Comparison of ENCODE assay signal across 8 cellular contexts in the genomic region with DNA sequence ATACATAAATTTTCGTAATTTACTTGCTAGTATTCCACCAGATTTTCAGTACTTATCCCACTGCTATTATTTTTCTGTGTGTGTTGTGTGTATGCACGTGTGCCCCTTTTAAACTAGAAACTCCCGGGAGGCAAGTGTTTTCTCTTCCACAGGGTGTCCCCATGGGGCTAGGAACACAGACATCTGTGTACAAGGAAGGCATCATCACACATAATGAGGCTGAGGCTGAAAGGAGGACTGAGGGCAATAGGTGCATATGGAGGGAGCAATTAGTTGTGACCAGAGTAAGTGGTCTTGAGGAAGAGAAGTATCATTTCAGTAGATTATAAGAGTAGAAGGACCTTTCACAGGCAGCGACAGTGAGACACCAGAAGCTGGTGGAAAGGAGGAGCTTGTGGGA. TPM values are rescaled to one million over a fixed set of nuclear protein-coding genes. Genes with fewer than 3 reads are reported as not detected.
DNase-seq lines count a peak whose midpoint lies in the region; ATAC-seq and TF ChIP-seq lines count a peak whose summit lies in the region.

No MANE protein-coding gene starts in this region.

- intact Hi-C loops in posterior vena cava (cut with DNase I) = no loop called here

- no peak overlapping the region for H2AFZ ChIP-seq in Karpas-422 (ENCODE audit: low read length)

- no peaks in the 10 kb centered on the region for H3K27me3 Mint-ChIP-seq in naive B cell

- peaks cover 45 to 55% (median 50%) of the 10 kb centered on the region in 3 donors for H3K4me1 Mint-ChIP-seq in naive B cell

- no peak overlapping the region for H3K27ac ChIP-seq in Karpas-422 (ENCODE audit: low read length)
- peak overlapping the region; percentile 98 for H3K27ac ChIP-seq in WERI-Rb-1

- H3K4me3 Mint-ChIP-seq in naive B cell = peak overlapping the region in 7 of 8 donors; percentile 61 to 94 (median 78)

- H3K36me3 Mint-ChIP-seq in naive B cell = peaks cover 0 to under 1% of the 10 kb centered on the region in 2 donors

- no peak overlapping the region for H3K4me2 ChIP-seq in Karpas-422 (ENCODE audit: low read depth, low read length, poor library complexity, severe bottlenecking)

- TF ChIP-seq CTCF in WERI-Rb-1 (IDR thresholded peaks at IDR 0.05; ENCODE audit: low read depth, low read length) = peak; percentile 47; the same call in 1 of the 2 replicates

- no peak overlapping the region for H3K4me3 ChIP-seq in Karpas-422 (ENCODE audit: low read length)
- H3K4me3 ChIP-seq in WERI-Rb-1 (ENCODE audit: low read depth, low read length) = no peak overlapping the region

- no peaks in the 10 kb centered on the region for H4K20me1 ChIP-seq in Karpas-422 (ENCODE audit: insufficient read depth, low read depth, low read length)

- peak; percentile 29 for DNase-seq in NCI-H1694 (lab: John Stamatoyannopoulos, UW)
- no peak for DNase-seq in NCI-H1694 treated with DMSO at 0.1 percent for 48 hours (lab: John Stamatoyannopoulos, UW)
- DNase-seq in Karpas-422 = peak; percentile 33
- peak; percentile 73 for DNase-seq in WERI-Rb-1
- no peak for DNase-seq in naive B cell
- DNase-seq in posterior vena cava (ENCODE audit: low spot score) = no peak
- DNase-seq in erythroblast (lab: John Stamatoyannopoulos, UW) = no peak
- no peak for DNase-seq in activated T-cell treated with anti-CD3 and anti-CD28 coated beads, Interleukin-2, amount 50 U/mL, for 48 hours

- no peak for ATAC-seq in naive B cell (ENCODE audit: low read depth in 2 of 2)

- H3K9ac ChIP-seq in Karpas-422 (ENCODE audit: low read length) = no peak overlapping the region

- no peaks in the 10 kb centered on the region for H3K9me2 ChIP-seq in Karpas-422 (replicated peaks; ENCODE audit: insufficient read depth, low read length)

- H3K9me3 ChIP-seq in Karpas-422 (ENCODE audit: low read length) (no peaks in the 10 kb centered on the region), WERI-Rb-1 (ENCODE audit: severe bottlenecking) (no peaks in the 10 kb centered on the region)

- H3K79me2 ChIP-seq in Karpas-422 (ENCODE audit: low read length) = peaks cover 31% of the 10 kb centered on the region

- no peaks in the 10 kb centered on the region for H3K27me3 ChIP-seq in Karpas-422 (ENCODE audit: low read length)
- no peaks in the 10 kb centered on the region for H3K27me3 ChIP-seq in WERI-Rb-1 (ENCODE audit: insufficient read depth, low read depth, severe bottlenecking)

- H3K9me3 Mint-ChIP-seq in naive B cell = no peaks in the 10 kb centered on the region

- H3K4me1 ChIP-seq in Karpas-422 (ENCODE audit: low read length) = peaks cover 37% of the 10 kb centered on the region

- H3K36me3 ChIP-seq in Karpas-422 (ENCODE audit: insufficient read depth, low read length) (no peaks in the 10 kb centered on the region), WERI-Rb-1 (peaks cover 2% of the 10 kb centered on the region)

- TF ChIP-seq POLR2A in erythroblast (IDR thresholded peaks at IDR 0.05; ENCODE audit: low read length) = no peak

- H3K27ac Mint-ChIP-seq in naive B cell = peak overlapping the region in 3 of 6 donors; percentile 54 to 86 (median 66)

RNA-seq across cellular contexts. Expression of a gene that starts 2.1 kb away (rescaled TPM):
- total RNA-seq in Karpas-422 (2014; rRNA removed; shearing (Covaris generic); ENCODE audit: low replicate concordance) = 10.0 and 27.3 TPM in 2 replicates
- 10 to 100 TPM; 29.7 to 61.6 (median 34.5) TPM for polyA plus RNA-seq in naive B cell (ENCODE audit: low read depth in 6 of 6)
- 10 to 100 TPM; 23.8 to 24.2 TPM for total RNA-seq in posterior vena cava

RNA-seq across cellular contexts. Expression of a gene that starts 3.4 kb away (rescaled TPM):
- 10.1 and 11.9 TPM in 2 replicates for total RNA-seq in Karpas-422 (2014; rRNA removed; shearing (Covaris generic); ENCODE audit: low replicate concordance)
- polyA plus RNA-seq in naive B cell (ENCODE audit: low read depth in 6 of 6) = 1 to 10 TPM in 5 of 6 donors, under 1 TPM in 1; 0.55 to 3.8 (median 2.0) TPM
- 1 to 10 TPM; 7.4 to 8.5 TPM for total RNA-seq in posterior vena cava

RNA-seq across cellular contexts. Expression of a gene that starts 17.6 kb away (rescaled TPM):
- total RNA-seq in Karpas-422 (2014; rRNA removed; shearing (Covaris generic); ENCODE audit: low replicate concordance) = 16.3 and 22.4 TPM in 2 replicates
- polyA plus RNA-seq in naive B cell (ENCODE audit: low read depth in 6 of 6) = 10 to 100 TPM in 3 of 6 donors, 1 to 10 TPM in 3; 7.0 to 19.3 (median 9.9) TPM
- 10 to 100 TPM; 10.8 to 13.4 TPM for total RNA-seq in posterior vena cava

RNA-seq across cellular contexts. Expression of a gene that starts 19.1 kb away (rescaled TPM):
- total RNA-seq in Karpas-422 (2014; rRNA removed; shearing (Covaris generic); ENCODE audit: low replicate concordance) = 7.5 and 12.7 TPM in 2 replicates
- polyA plus RNA-seq in naive B cell (ENCODE audit: low read depth in 6 of 6) = 10 to 100 TPM; 11.7 to 26.8 (median 16.4) TPM
- total RNA-seq in posterior vena cava = 10 to 100 TPM; 16.8 to 21.1 TPM

RNA-seq across cellular contexts. Expression of a gene that starts 36.2 kb away (rescaled TPM):
- 19.2 and 25.5 TPM in 2 replicates for total RNA-seq in Karpas-422 (2014; rRNA removed; shearing (Covaris generic); ENCODE audit: low replicate concordance)
- 10 to 100 TPM; 36.7 to 50.0 (median 46.2) TPM for polyA plus RNA-seq in naive B cell (ENCODE audit: low read depth in 6 of 6)
- total RNA-seq in posterior vena cava = 10 to 100 TPM; 24.8 to 26.6 TPM

Comparison
In these comparisons a context has a peak if more than half of its experiments do, and no peak if none do; other contexts are left out.
1. DNase-seq: peak in NCI-H1694 (single experiment), Karpas-422 (single experiment) and WERI-Rb-1 (single experiment); none in NCI-H1694 treated with DMSO at 0.1 percent for 48 hours (single experiment), naive B cell (single experiment), posterior vena cava (single experiment), erythroblast (0 of 2) and activated T-cell treated with anti-CD3 and anti-CD28 coated beads, Interleukin-2, amount 50 U/mL, for 48 hours (0 of 2).